In genomic region chr10:123390874-123391273, GRCh38 we compare ENCODE assay signal across 21 cellular contexts.
DNase-seq lines count a peak whose midpoint lies in the region; ATAC-seq, FAIRE-seq and TF ChIP-seq lines count a peak whose summit lies in the region.
"Had no signal": no experiment of that assay in that cellular context is flagged by ENCODE, and none has a peak within 500 bp of the region (broad histone marks: within the 10 kb centered on the region; RNA-seq: fewer than 3 reads in every experiment).

No MANE protein-coding gene starts in this region.

- H3K9me3 Mint-ChIP-seq in stimulated activated memory B cell treated with anti-CD40 and anti-IgM and Interleukin-4, amounts not matched to agents 10 μg/mL and 1 μg/mL and 100 μg/mL, for 72 hours = peaks cover 8% of the 10 kb centered on the region

- H3K4me3 Mint-ChIP-seq in stimulated activated memory B cell treated with anti-CD40 and anti-IgM and Interleukin-4, amounts not matched to agents 10 μg/mL and 1 μg/mL and 100 μg/mL, for 72 hours = peak overlapping the region; percentile 29
- H3K4me3 Mint-ChIP-seq: CD8-positive, alpha-beta T cell; GM23338; T-helper 1 cell treated with Interleukin-12 subunit alpha and Interleukin-12 subunit beta and Interleukin-4 antibody, amounts not matched to agents 30 μg/mL and 1 μg/mL, for 36 hours had no signal

- peak overlapping the region; percentile 99 for H3K27ac ChIP-seq in OCI-LY3 (ENCODE audit: low read length)

- no peaks in the 10 kb centered on the region for H3K36me3 ChIP-seq in GM06990 (ENCODE audit: control insufficient read depth, insufficient read depth, low read length)
- H3K36me3 ChIP-seq in OCI-LY3 (replicated peaks; ENCODE audit: low read depth, low read length) = peaks cover 34% of the 10 kb centered on the region

- H3K27ac Mint-ChIP-seq in stimulated activated memory B cell treated with anti-CD40 and anti-IgM and Interleukin-4, amounts not matched to agents 10 μg/mL and 1 μg/mL and 100 μg/mL, for 72 hours = no peak overlapping the region
- H3K27ac Mint-ChIP-seq: CD8-positive, alpha-beta T cell; GM23338; T-helper 1 cell treated with Interleukin-12 subunit alpha and Interleukin-12 subunit beta and Interleukin-4 antibody, amounts not matched to agents 30 μg/mL and 1 μg/mL, for 36 hours had no signal

- H2AFZ ChIP-seq in OCI-LY3 (ENCODE audit: low read depth, low read length) = no peak overlapping the region
- H2AFZ ChIP-seq: GM23338 had no signal

- peak overlapping the region; percentile 97 for H3K4me2 ChIP-seq in OCI-LY3 (ENCODE audit: low read length)
- H3K4me2 ChIP-seq: GM23338 had no signal

- TF ChIP-seq CTCF in GM06990 (IDR thresholded peaks at IDR 0.05; ENCODE audit: insufficient read depth, low read length, poor library complexity, severe bottlenecking) = no peak
- no peak for TF ChIP-seq CTCF in OCI-LY3 (IDR thresholded peaks at IDR 0.05; ENCODE audit: low read depth, low read length)

- DNase-seq in GM06990 (ENCODE audit: extremely low read depth, insufficient read length) = peak; percentile 72
- no peak for DNase-seq in GM12891 (ENCODE audit: insufficient read length, low spot score)
- no peak for DNase-seq in cerebellum (ENCODE audit: low spot score)
- no peak for DNase-seq in NCI-H2196 treated with DMSO at 0.1 percent for 48 hours (lab: John Stamatoyannopoulos, UW; ENCODE audit: unreplicated experiment)
- DNase-seq in left lobe of liver (ENCODE audit: low spot score) = no peak
- DNase-seq in NCI-H526 treated with DMSO at 0.1 percent for 48 hours (lab: John Stamatoyannopoulos, UW) = no peak
- DNase-seq: CD8-positive, alpha-beta T cell; HCEC 1CT; Kasumi-1; NCI-H1694; NCI-H2081 treated with DMSO at 0.1 percent for 48 hours; NCI-H2171 treated with DMSO at 0.1 percent for 48 hours; NCI-H446; SHP77 had no signal

- peaks cover 14% of the 10 kb centered on the region for H3K36me3 Mint-ChIP-seq in stimulated activated memory B cell treated with anti-CD40 and anti-IgM and Interleukin-4, amounts not matched to agents 10 μg/mL and 1 μg/mL and 100 μg/mL, for 72 hours
- H3K36me3 Mint-ChIP-seq: CD8-positive, alpha-beta T cell had no signal

- peak overlapping the region; percentile 100 for H3K9ac ChIP-seq in OCI-LY3 (ENCODE audit: low read length)

- TF ChIP-seq POLR2A in GM12891 (IDR thresholded peaks at IDR 0.05; ENCODE audit: low read depth, low read length) = no peak

- H3K79me2 ChIP-seq in OCI-LY3 (ENCODE audit: low read length) = no peaks in the 10 kb centered on the region

- peak; percentile 33 for FAIRE-seq in GM12891 (lab: Jason Lieb, UNC)
- FAIRE-seq: G401.6, HTR-8/SVneo had no signal

- peaks cover 21% of the 10 kb centered on the region for H3K9me3 ChIP-seq in OCI-LY3 (ENCODE audit: insufficient read depth, low read length)

- no peak for ATAC-seq in stimulated activated memory B cell treated with anti-CD40 and anti-IgM and Interleukin-4, amounts not matched to agents 10 μg/mL and 1 μg/mL and 100 μg/mL, for 72 hours
- no peak for ATAC-seq in left lobe of liver
- ATAC-seq: CD8-positive, alpha-beta T cell; GM23338 had no signal

- H3K4me1 Mint-ChIP-seq in stimulated activated memory B cell treated with anti-CD40 and anti-IgM and Interleukin-4, amounts not matched to agents 10 μg/mL and 1 μg/mL and 100 μg/mL, for 72 hours = no peaks in the 10 kb centered on the region
- H3K4me1 Mint-ChIP-seq: GM23338 had no signal

- peaks cover 71% of the 10 kb centered on the region for H3K4me1 ChIP-seq in OCI-LY3 (ENCODE audit: low read length)

- no peaks in the 10 kb centered on the region for H3K27me3 Mint-ChIP-seq in stimulated activated memory B cell treated with anti-CD40 and anti-IgM and Interleukin-4, amounts not matched to agents 10 μg/mL and 1 μg/mL and 100 μg/mL, for 72 hours
- H3K27me3 Mint-ChIP-seq: IgD-negative memory B cell had no signal

- H3K27me3 ChIP-seq in GM06990 (replicated peaks; ENCODE audit: control insufficient read depth, insufficient read depth, low read length) (no peaks in the 10 kb centered on the region), OCI-LY3 (ENCODE audit: low read depth, low read length) (no peaks in the 10 kb centered on the region)

- H4K20me1 ChIP-seq in OCI-LY3 (ENCODE audit: insufficient read depth, low read length) = no peaks in the 10 kb centered on the region

- H3K4me3 ChIP-seq in GM06990 (replicated peaks; ENCODE audit: low read depth, low read length) (no peak overlapping the region), OCI-LY3 (ENCODE audit: low read length) (peak overlapping the region; percentile 70)
- H3K4me3 ChIP-seq: GM23338 had no signal

TF ChIP-seq in GM12891, 5 proteins besides CTCF, POLR2A, EP300 and RAD21:
- TF ChIP-seq TAF1 (IDR thresholded peaks at IDR 0.05; ENCODE audit: low read depth, low read length) = peak; percentile 38; the same call in 1 of the 2 replicates
- TF ChIP-seq POLR2AphosphoS5 (IDR thresholded peaks at IDR 0.05; ENCODE audit: low read depth, low read length) = no peak; the same call in 1 of the 2 replicates
